8 cellular contexts compared by ENCODE assay signal in the genomic region with DNA sequence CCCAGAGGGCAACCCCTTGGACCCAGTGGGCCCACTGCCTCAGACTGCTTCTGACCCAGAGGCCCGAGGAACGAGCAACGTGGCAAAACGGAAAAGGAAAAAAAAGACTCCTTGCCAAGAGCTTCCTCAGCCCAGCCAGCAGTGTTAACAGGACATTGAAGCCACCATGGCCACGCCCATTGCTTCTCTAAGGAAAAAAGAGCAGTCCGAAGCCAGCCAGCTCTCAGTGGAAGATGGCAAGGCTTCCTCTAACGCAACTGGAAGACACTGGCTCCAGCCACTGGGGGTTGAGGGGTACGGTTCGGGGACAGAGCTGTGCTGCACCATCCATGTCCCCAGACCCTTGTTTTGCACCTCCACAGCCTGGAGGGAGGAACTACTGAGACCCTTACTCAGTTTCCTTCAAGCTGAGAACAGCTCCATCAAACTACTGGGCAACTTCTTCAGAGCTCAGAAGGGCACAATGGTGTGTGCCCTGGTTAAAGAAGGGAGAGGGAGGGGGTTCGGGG. TPM values are rescaled to one million over a fixed set of nuclear protein-coding genes. Genes with fewer than 3 reads are reported as not detected.
A peak's percentile ranks its signal among the peaks of the same experiment; 100 is the strongest.
DNase-seq lines count a peak whose midpoint lies in the region; TF ChIP-seq lines count a peak whose summit lies in the region.

No MANE protein-coding gene starts in this region.

- WGBS in esophagus muscularis mucosa, result 13% methylated on average over 8 of the region's 10 CpGs

- intact Hi-C loops in esophagus muscularis mucosa (cut with DNase I), result no loop called here

- H3K9me3 ChIP-seq in Peyer's patch (no peaks in the 10 kb centered on the region), esophagus muscularis mucosa (no peaks in the 10 kb centered on the region), skeletal muscle satellite cell (replicated peaks; ENCODE audit: low read length) (no peaks in the 10 kb centered on the region)

- H3K4me2 ChIP-seq in skeletal muscle satellite cell (ENCODE audit: low read length), result peak overlapping the region; percentile 62

- H3K36me3 ChIP-seq in Peyer's patch (no peaks in the 10 kb centered on the region), esophagus muscularis mucosa (no peaks in the 10 kb centered on the region), skeletal muscle satellite cell (ENCODE audit: insufficient read depth, low read length) (no peaks in the 10 kb centered on the region)

- TF ChIP-seq POLR2A in Peyer's patch (IDR thresholded peaks at IDR 0.05), result no peak
- no peak for TF ChIP-seq POLR2A in esophagus muscularis mucosa (IDR thresholded peaks at IDR 0.05; ENCODE audit: low read depth)

- H3K27me3 ChIP-seq in Peyer's patch (no peaks in the 10 kb centered on the region), esophagus muscularis mucosa (no peaks in the 10 kb centered on the region), skeletal muscle satellite cell (ENCODE audit: control insufficient read depth, insufficient read depth, low read length) (no peaks in the 10 kb centered on the region)

- H3K9ac ChIP-seq in skeletal muscle satellite cell (ENCODE audit: low read depth, low read length), result peak overlapping the region; percentile 23

- H3K4me1 ChIP-seq in Peyer's patch (peaks cover 22 to 98% (median 69%) of the 10 kb centered on the region in 4 donors), esophagus muscularis mucosa (peaks cover 93 to 99% (median 98%) of the 10 kb centered on the region in 4 donors), skeletal muscle satellite cell (ENCODE audit: control insufficient read depth, insufficient read depth, low read length) (peaks cover 49% of the 10 kb centered on the region)

- H3K27ac ChIP-seq in Peyer's patch (peak overlapping the region; percentile 91 to 94 (median 92)), esophagus muscularis mucosa (replicated peaks in 1 of 4) (peak overlapping the region; percentile 83 to 88 (median 85))

- TF ChIP-seq EP300 in esophagus muscularis mucosa (IDR thresholded peaks at IDR 0.05), result no peak

- in situ Hi-C loops in ACHN (cut with HindIII; ENCODE audit: low pct_ligation_motif_present, low pct_unique_long_range_greater_than_20kb, low sequenced_read_pairs), result no loop called here

- TF ChIP-seq CTCF in Peyer's patch (IDR thresholded peaks at IDR 0.05), result no peak
- no peak for TF ChIP-seq CTCF in esophagus muscularis mucosa (IDR thresholded peaks at IDR 0.05)

- DNase-seq in SIG-M5 treated with dmso at 0.1 percent for 504 hours (lab: John Stamatoyannopoulos, UW; ENCODE audit: unreplicated experiment), result peak; percentile 30
- DNase-seq in SIG-M5 (lab: John Stamatoyannopoulos, UW), result no peak
- peak; percentile 65 to 82 (median 71) for DNase-seq in Peyer's patch
- DNase-seq in esophagus muscularis mucosa (ENCODE audit: extremely low spot score), result no peak
- no peak for DNase-seq in NCI-H1694 treated with DMSO at 0.1 percent for 48 hours (lab: John Stamatoyannopoulos, UW)
- no peak for DNase-seq in ACHN
- DNase-seq in GOT3 (lab: John Stamatoyannopoulos, UW), result no peak

- H3K4me3 ChIP-seq in Peyer's patch (peak overlapping the region in 1 of 4 donors; percentile 2), esophagus muscularis mucosa (no peak overlapping the region), skeletal muscle satellite cell (ENCODE audit: low read length) (no peak overlapping the region)

RNA-seq across cellular contexts. Expression of a gene that starts 10.7 kb away (rescaled TPM):
- total RNA-seq in Peyer's patch (10 to 100 TPM; 13.5 to 98.2 (median 26.1) TPM), esophagus muscularis mucosa (1 to 10 TPM; 4.6 to 8.3 (median 6.3) TPM)
- total RNA-seq in skeletal muscle satellite cell (2012; rRNA removed), result under 0.01 and 0.44 TPM in 2 replicates

RNA-seq across cellular contexts. Expression of a gene that starts 59.0 kb away (rescaled TPM):
- 100 to 1,000 TPM; 105 to 163 (median 146) TPM for total RNA-seq in Peyer's patch
- 100 to 1,000 TPM; 262 to 412 (median 301) TPM for total RNA-seq in esophagus muscularis mucosa
- total RNA-seq in skeletal muscle satellite cell (2012; rRNA removed), result 61.1 and 87.6 TPM in 2 replicates

Comparison
In these comparisons a context has a peak if more than half of its experiments do, and no peak if none do; other contexts are left out.
1. DNase-seq: peak in SIG-M5 treated with dmso at 0.1 percent for 504 hours (single experiment) and Peyer's patch (3 of 3); none in SIG-M5 (single experiment), esophagus muscularis mucosa (single experiment), NCI-H1694 treated with DMSO at 0.1 percent for 48 hours (single experiment), ACHN (single experiment) and GOT3 (single experiment).